In genomic region chr15:63121382-63122001, GRCh38 we compare ENCODE assay signal across 8 cellular contexts. TPM values are rescaled to one million over a fixed set of nuclear protein-coding genes. Genes with fewer than 3 reads are reported as not detected.
A peak's percentile ranks its signal among the peaks of the same experiment; 100 is the strongest.
DNase-seq lines count a peak whose midpoint lies in the region; ATAC-seq and TF ChIP-seq lines count a peak whose summit lies in the region.

Gene LACTB (plus strand): TSS chr15:63121861. CDS start chr15:63121872, 11 bp downstream.

- DNase-seq in A172 (ENCODE audit: low spot score) (peak; percentile 81), NCI-H2227 (lab: John Stamatoyannopoulos, UW; ENCODE audit: unreplicated experiment) (peak; percentile 83), cardiac fibroblast (ENCODE audit: low read depth in 2 of 2) (peak; percentile 90 to 95), iPS-NIHi7 (ENCODE audit: extremely low spot score) (peak; percentile 94), smooth muscle cell of the brain vasculature (ENCODE audit: low read depth, low spot score) (peak; percentile 62)
- peak; percentile 67 to 74 (median 68) for DNase-seq in activated CD4-positive, CD25-positive, alpha-beta regulatory T cell (lab: John Stamatoyannopoulos, UW)

- ATAC-seq in GM18858 (IDR thresholded peaks at IDR 0.05; ENCODE audit: unreplicated experiment) (peak; percentile 60), HG03066 (IDR thresholded peaks at IDR 0.05; ENCODE audit: low read depth, unreplicated experiment) (peak; percentile 81)

- TF ChIP-seq CTCF in cardiac fibroblast (IDR thresholded peaks at IDR 0.05; ENCODE audit: low read depth, low read length): no peak

- H3K4me3 ChIP-seq in cardiac fibroblast (replicated peaks in 1 of 2; ENCODE audit: low read depth in 2 of 2, low read length in 2 of 2): peak within 1 kb of the TSS; percentile 80 to 95

RNA-seq across cellular contexts. Expression of gene LACTB, which starts in this region (rescaled TPM):
- 20.4 and 26.5 TPM in 2 replicates for total RNA-seq in A172 (2014; rRNA removed; shearing (Covaris generic))

Comparison
In these comparisons a context has a peak if more than half of its experiments do, and no peak if none do; other contexts are left out.
1. Peak in every context shown above with its lines: DNase-seq, ATAC-seq and H3K4me3 ChIP-seq.